In the genomic region with DNA sequence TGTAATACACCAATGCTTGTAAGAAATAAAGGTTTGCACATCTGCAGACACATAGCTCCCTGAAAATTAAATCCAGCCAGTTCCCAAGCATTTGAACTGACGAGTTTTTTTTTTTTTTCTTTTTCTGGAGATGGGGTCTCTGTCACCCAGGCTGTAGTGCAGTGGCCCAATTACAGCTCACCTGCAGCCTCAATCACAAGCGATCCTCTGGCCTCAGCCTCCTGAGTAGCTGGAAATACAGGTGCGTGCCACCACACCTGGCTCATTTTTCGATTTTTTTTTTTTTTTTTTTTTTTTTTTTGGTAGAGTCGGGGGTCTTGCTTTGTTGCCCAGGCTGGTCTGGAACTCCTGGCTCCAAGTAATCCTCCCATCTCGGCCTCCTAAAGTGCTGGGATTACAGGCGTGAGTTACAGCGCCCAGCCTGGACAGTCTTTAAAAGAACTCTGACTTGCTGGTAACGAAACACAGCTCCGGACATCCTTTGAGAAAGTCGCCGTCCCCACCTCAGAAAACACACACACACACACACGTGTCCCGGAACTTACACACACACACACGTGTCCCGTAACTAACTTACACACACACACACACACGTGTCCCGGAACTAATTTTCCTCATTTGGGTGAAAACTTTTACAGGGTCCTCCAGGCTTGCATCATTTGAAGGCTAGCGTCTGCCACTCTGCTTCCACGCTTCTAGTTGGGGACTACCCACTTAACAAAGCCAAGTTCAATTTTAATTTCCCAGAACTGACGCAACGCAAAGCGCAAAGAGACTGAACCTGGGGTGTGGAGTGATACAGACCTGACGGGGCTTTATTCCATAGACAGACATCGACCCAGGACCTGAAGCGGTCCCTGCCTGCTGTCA, we compare ENCODE assay signal across 8 cellular contexts. TPM values are rescaled to one million over a fixed set of nuclear protein-coding genes. Genes with fewer than 3 reads are reported as not detected.
DNase-seq lines count a peak whose midpoint lies in the region; ATAC-seq, FAIRE-seq and TF ChIP-seq lines count a peak whose summit lies in the region.

No MANE protein-coding gene starts in this region.

- H3K36me3 Mint-ChIP-seq in activated CD8-positive, alpha-beta memory T cell treated with anti-CD3 and anti-CD28 coated beads, Interleukin-2, amount 10 ng/mL, durations not matched to agents 7 days and 5 days, result peaks cover 23% of the 10 kb centered on the region
- peaks cover 23% of the 10 kb centered on the region for H3K36me3 Mint-ChIP-seq in osteocyte (ENCODE audit: unreplicated experiment)

- H3K4me3 ChIP-seq in HFF-Myc (replicated peaks; ENCODE audit: low read depth, low read length) (peak overlapping the region; percentile 93), MG63 (peak overlapping the region; percentile 79)

- peaks cover 24% of the 10 kb centered on the region for H3K4me1 Mint-ChIP-seq in activated CD8-positive, alpha-beta memory T cell treated with anti-CD3 and anti-CD28 coated beads, Interleukin-2, amount 10 ng/mL, durations not matched to agents 7 days and 5 days
- H3K4me1 Mint-ChIP-seq in osteocyte (ENCODE audit: unreplicated experiment), result peaks cover 15% of the 10 kb centered on the region

- CTCF ChIA-PET in activated CD8-positive, alpha-beta memory T cell treated with anti-CD3 and anti-CD28 coated beads, Interleukin-2, amount 10 ng/mL, durations not matched to agents 7 days and 5 days (lab: Charles Lee), result interaction anchor here (0.6 to 1.4 kb wide), 7 partner anchors 17 to 1376 kb away, joined by 3 to 6 read pairs (median 3); a partner anchor contains a TSS

- no peaks in the 10 kb centered on the region for H3K9me3 ChIP-seq in MG63

- peak; percentile 69 for DNase-seq in activated CD8-positive, alpha-beta memory T cell treated with anti-CD3 and anti-CD28 coated beads, Interleukin-2, amount 10 ng/mL, durations not matched to agents 7 days and 5 days
- no peak for DNase-seq in activated CD8-positive, alpha-beta memory T cell treated with anti-CD3 and anti-CD28 coated beads for 24 hours
- DNase-seq in HFF-Myc (ENCODE audit: extremely low read depth, low read depth) (no peak), MG63 (peak; percentile 5), activated T-cell treated with anti-CD3 and anti-CD28 coated beads for 4 hours (peak; percentile 38), frontal cortex (ENCODE audit: low spot score in 2 of 2) (peak; percentile 10 to 27), osteocyte (ENCODE audit: extremely low spot score, unreplicated experiment) (no peak), NCI-H2081 treated with DMSO at 0.1 percent for 48 hours (lab: John Stamatoyannopoulos, UW) (no peak)

- no peaks in the 10 kb centered on the region; the same call in 1 of the 2 replicates for H3K36me3 ChIP-seq in MG63

- FAIRE-seq in frontal cortex (lab: Jason Lieb, UNC), result no peak

- peak overlapping the region; percentile 94 for H3K27ac Mint-ChIP-seq in activated CD8-positive, alpha-beta memory T cell treated with anti-CD3 and anti-CD28 coated beads, Interleukin-2, amount 10 ng/mL, durations not matched to agents 7 days and 5 days
- peak overlapping the region; percentile 74 for H3K27ac Mint-ChIP-seq in osteocyte (ENCODE audit: unreplicated experiment)

- ATAC-seq in activated CD8-positive, alpha-beta memory T cell treated with anti-CD3 and anti-CD28 coated beads, Interleukin-2, amount 10 ng/mL, durations not matched to agents 7 days and 5 days, result peak; percentile 53

- peak overlapping the region; percentile 99 for H3K4me3 Mint-ChIP-seq in activated CD8-positive, alpha-beta memory T cell treated with anti-CD3 and anti-CD28 coated beads, Interleukin-2, amount 10 ng/mL, durations not matched to agents 7 days and 5 days
- peak overlapping the region; percentile 93 for H3K4me3 Mint-ChIP-seq in osteocyte (ENCODE audit: unreplicated experiment)

- H3K9me3 Mint-ChIP-seq in activated CD8-positive, alpha-beta memory T cell treated with anti-CD3 and anti-CD28 coated beads, Interleukin-2, amount 10 ng/mL, durations not matched to agents 7 days and 5 days (ENCODE audit: low read depth), result no peaks in the 10 kb centered on the region
- H3K9me3 Mint-ChIP-seq in osteocyte (ENCODE audit: unreplicated experiment), result no peaks in the 10 kb centered on the region

- no peaks in the 10 kb centered on the region for H3K27me3 ChIP-seq in MG63

- no peak for TF ChIP-seq CTCF in HFF-Myc (IDR thresholded peaks at IDR 0.05; ENCODE audit: low read depth, low read length, missing control alignments)
- no peak for TF ChIP-seq CTCF in osteocyte (IDR thresholded peaks at IDR 0.05)

- H3K27me3 Mint-ChIP-seq in activated CD8-positive, alpha-beta memory T cell treated with anti-CD3 and anti-CD28 coated beads, Interleukin-2, amount 10 ng/mL, durations not matched to agents 7 days and 5 days, result no peaks in the 10 kb centered on the region
- H3K27me3 Mint-ChIP-seq in osteocyte (ENCODE audit: unreplicated experiment), result peaks cover 3% of the 10 kb centered on the region

RNA-seq across cellular contexts. Expression of a gene that starts 18.6 kb away (rescaled TPM):
- not detected for total RNA-seq in activated CD8-positive, alpha-beta memory T cell treated with anti-CD3 and anti-CD28 coated beads, Interleukin-2, amount 10 ng/mL, durations not matched to agents 7 days and 5 days
- total RNA-seq in MG63 (2014; rRNA removed; shearing (Covaris generic); ENCODE audit: low replicate concordance), result not detected in 2 replicates
- total RNA-seq in frontal cortex (not detected), osteocyte (not detected in 2 replicates)

Comparison
In these comparisons a context has a peak if more than half of its experiments do, and no peak if none do; other contexts are left out.
1. DNase-seq: peak in activated CD8-positive, alpha-beta memory T cell treated with anti-CD3 and anti-CD28 coated beads, Interleukin-2, amount 10 ng/mL, durations not matched to agents 7 days and 5 days (single experiment), MG63 (single experiment), activated T-cell treated with anti-CD3 and anti-CD28 coated beads for 4 hours (single experiment) and frontal cortex (2 of 2); none in activated CD8-positive, alpha-beta memory T cell treated with anti-CD3 and anti-CD28 coated beads for 24 hours (single experiment), HFF-Myc (single experiment), osteocyte (single experiment) and NCI-H2081 treated with DMSO at 0.1 percent for 48 hours (single experiment).